Comparison of ENCODE assay signal across 16 cellular contexts in genomic region chr4:146255874-146256273, GRCh38. TPM values are rescaled to one million over a fixed set of nuclear protein-coding genes. Genes with fewer than 3 reads are reported as not detected.
DNase-seq lines count a peak whose midpoint lies in the region; ATAC-seq and TF ChIP-seq lines count a peak whose summit lies in the region.
"Had no signal": no experiment of that assay in that cellular context is flagged by ENCODE, and none has a peak within 500 bp of the region (broad histone marks: within the 10 kb centered on the region; RNA-seq: fewer than 3 reads in every experiment).

No MANE protein-coding gene starts in this region.

- no peak for ATAC-seq in HG02840 (IDR thresholded peaks at IDR 0.05; ENCODE audit: low FRiP score, unreplicated experiment)

- no peaks in the 10 kb centered on the region for H3K79me2 ChIP-seq in Karpas-422 (ENCODE audit: low read length)

- no peaks in the 10 kb centered on the region for H3K9me3 ChIP-seq in Karpas-422 (ENCODE audit: low read length)
- H3K9me3 ChIP-seq: BE2C, transverse colon had no signal

- TF ChIP-seq CTCF in astrocyte of the cerebellum (IDR thresholded peaks at IDR 0.05; ENCODE audit: low read depth, low read length, missing control alignments) = no peak

- peaks cover 9% of the 10 kb centered on the region for H3K4me1 ChIP-seq in Karpas-422 (ENCODE audit: low read length)
- H3K4me1 ChIP-seq: BE2C had no signal

- no peak overlapping the region for H2AFZ ChIP-seq in Karpas-422 (ENCODE audit: low read length)

- POLR2A ChIA-PET in HEK293T (lab: Yijun Ruan, JAX) = no interaction called here

- in situ Hi-C loops in ACHN (cut with HindIII; ENCODE audit: low pct_ligation_motif_present, low pct_unique_long_range_greater_than_20kb, low sequenced_read_pairs) = no loop called here
- in situ Hi-C loops in astrocyte of the cerebellum (cut with HindIII; ENCODE audit: low sequenced_read_pairs) = no loop called here

- H3K27me3 ChIP-seq in Karpas-422 (ENCODE audit: low read length) = no peaks in the 10 kb centered on the region
- H3K27me3 ChIP-seq: BE2C, transverse colon had no signal

- no peaks in the 10 kb centered on the region for H4K20me1 ChIP-seq in Karpas-422 (ENCODE audit: insufficient read depth, low read depth, low read length)

- DNase-seq in ACHN (peak; percentile 28), HT1080 (ENCODE audit: low read depth) (peak; percentile 68), astrocyte of the cerebellum (ENCODE audit: low read depth) (peak; percentile 48), kidney glomerular epithelial cell (lab: John Stamatoyannopoulos, UW) (peak; percentile 48), NCI-H1694 treated with DMSO at 0.1 percent for 48 hours (lab: John Stamatoyannopoulos, UW) (no peak), Karpas-422 (no peak), HEK293T (ENCODE audit: extremely low spot score) (no peak)
- DNase-seq: activated naive CD4-positive, alpha-beta T cell treated with anti-CD3 and anti-CD28 coated beads for 36 hours; BE2C; NCI-H1694; NCI-H748 treated with DMSO at 0.1 percent for 48 hours; SIG-M5; transverse colon had no signal

- H3K4me3 ChIP-seq in astrocyte of the cerebellum (ENCODE audit: low read depth, low read length) (no peak overlapping the region), Karpas-422 (ENCODE audit: low read length) (no peak overlapping the region)
- H3K4me3 ChIP-seq: transverse colon had no signal

- CTCF ChIA-PET in HEK293T (lab: Yijun Ruan, JAX) = no interaction called here

- H3K9ac ChIP-seq in Karpas-422 (ENCODE audit: low read length) = no peak overlapping the region
- H3K9ac ChIP-seq: KMS-11 had no signal

- no peak overlapping the region for H3K27ac ChIP-seq in Karpas-422 (ENCODE audit: low read length)
- H3K27ac ChIP-seq: KMS-11, transverse colon, VCaP had no signal

- no peaks in the 10 kb centered on the region for H3K36me3 ChIP-seq in Karpas-422 (ENCODE audit: insufficient read depth, low read length)
- H3K36me3 ChIP-seq: BE2C, transverse colon had no signal

- H3K9me2 ChIP-seq in Karpas-422 (replicated peaks; ENCODE audit: insufficient read depth, low read length) = no peaks in the 10 kb centered on the region

- no peak overlapping the region for H3K4me2 ChIP-seq in Karpas-422 (ENCODE audit: low read depth, low read length, poor library complexity, severe bottlenecking)
- H3K4me2 ChIP-seq: KMS-11 had no signal

TF ChIP-seq in HEK293T, 16 proteins besides CTCF, POLR2A, EP300 and RAD21:
- TF ChIP-seq SP1 (IDR thresholded peaks at IDR 0.05) = no peak

RNA-seq across cellular contexts. Expression of gene REELD1, which starts 41.5 kb away (rescaled TPM):
- not detected in 2 replicates for total RNA-seq in HT1080 (2014; rRNA removed; shearing (Covaris generic))
- polyA plus RNA-seq in HT1080 (2015; cell fraction: cytosol; rRNA removed) = not detected in 2 replicates
- not detected in 2 replicates for polyA plus RNA-seq in HT1080 (2015; cell fraction: nucleus; rRNA removed)
- 0.18 TPM in 1 of 2 replicates, not detected in the other for total RNA-seq in Karpas-422 (2014; rRNA removed; shearing (Covaris generic); ENCODE audit: low replicate concordance)
- total RNA-seq: activated naive CD4-positive, alpha-beta T cell treated with anti-CD3 and anti-CD28 coated beads for 36 hours had no signal

Comparison
In these comparisons a context has a peak if more than half of its experiments do, and no peak if none do; other contexts are left out.
1. DNase-seq: peak in ACHN (single experiment), HT1080 (single experiment), astrocyte of the cerebellum (single experiment) and kidney glomerular epithelial cell (single experiment); none in NCI-H1694 treated with DMSO at 0.1 percent for 48 hours (single experiment), Karpas-422 (single experiment) and HEK293T (single experiment).